10 cellular contexts compared by ENCODE assay signal in the genomic region with DNA sequence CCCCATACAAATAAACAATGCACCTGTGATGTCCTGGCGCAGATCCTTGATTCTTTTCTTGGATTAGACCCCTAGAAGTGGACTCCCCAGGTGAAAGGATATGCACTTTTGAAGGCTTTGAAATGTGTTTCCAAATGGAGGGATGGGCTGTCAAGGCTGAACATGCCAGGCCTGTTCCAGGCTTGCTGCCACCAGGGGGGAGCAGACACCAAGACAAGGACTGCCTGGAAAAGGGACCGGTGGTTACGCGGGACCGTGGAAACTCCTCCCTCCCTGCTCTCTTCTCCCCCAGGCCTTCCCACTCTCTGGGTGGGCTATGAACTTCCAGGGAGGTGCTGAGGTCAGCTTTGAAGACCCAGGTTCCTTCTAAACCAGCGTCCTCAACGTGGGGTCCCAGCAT. TPM values are rescaled to one million over a fixed set of nuclear protein-coding genes. Genes with fewer than 3 reads are reported as not detected.
A peak's percentile ranks its signal among the peaks of the same experiment; 100 is the strongest.
DNase-seq lines count a peak whose midpoint lies in the region; ATAC-seq and TF ChIP-seq lines count a peak whose summit lies in the region.
"Had no signal": no experiment of that assay in that cellular context is flagged by ENCODE, and none has a peak within 500 bp of the region (broad histone marks: within the 10 kb centered on the region; RNA-seq: fewer than 3 reads in every experiment).

No MANE protein-coding gene starts in this region.

- H3K4me1 ChIP-seq in iPS DF 6.9 (ENCODE audit: control insufficient read depth, insufficient read depth, low read length): peaks cover 2% of the 10 kb centered on the region; the same call in 1 of the 2 replicates

- CTCF ChIA-PET in AG04450 (lab: Charles Lee): interaction anchor here (0.8 to 1.2 kb wide), 3 partner anchors 263 to 298 kb away, joined by 3 to 4 read pairs (median 3); no protein-coding TSS in a partner anchor

- DNase-seq in AG04450 (ENCODE audit: low read depth, low spot score) (no peak), SW480 (ENCODE audit: low spot score) (peak; percentile 6), iPS DF 6.9 (ENCODE audit: low read depth, low spot score) (peak; percentile 25), occipital lobe (lab: John Stamatoyannopoulos, UW) (no peak)
- no peak for DNase-seq in activated T-cell treated with anti-CD3 and anti-CD28 coated beads, Interleukin-2, amount 50 U/mL, for 48 hours
- DNase-seq in stimulated activated CD4-positive, alpha-beta T cell treated with anti-CD3 and anti-CD28 coated beads, Interleukin-4, amount 100 ng/mL, for 4 hours: no peak
- DNase-seq: activated T-cell treated with anti-CD3 and anti-CD28 coated beads, Interleukin-2, amount 50 U/mL, for 4 hours; stimulated activated naive CD8-positive, alpha-beta T cell treated with anti-CD3 and anti-CD28 coated beads, Interleukin-15, Interleukin-2, amounts not matched to agents 100 U/mL and 50 U/mL, for 24 hours had no signal

- H3K4me3 ChIP-seq in AG04450 (ENCODE audit: low read depth, low read length) (no peak overlapping the region), iPS DF 6.9 (ENCODE audit: low read length) (no peak overlapping the region)

- no peak overlapping the region for H3K27ac ChIP-seq in AG04450 (ENCODE audit: low read depth, low read length)
- H3K27ac ChIP-seq in iPS DF 6.9 (ENCODE audit: low read length): no peak overlapping the region

- ATAC-seq in HG03280 (IDR thresholded peaks at IDR 0.05; ENCODE audit: unreplicated experiment): no peak
- ATAC-seq: activated T-cell treated with anti-CD3 and anti-CD28 coated beads, Interleukin-2, amount 50 U/mL, for 4 hours; stimulated activated naive CD8-positive, alpha-beta T cell treated with anti-CD3 and anti-CD28 coated beads, Interleukin-15, Interleukin-2, amounts not matched to agents 100 U/mL and 50 U/mL, for 24 hours had no signal

- TF ChIP-seq CTCF in AG04450 (IDR thresholded peaks at IDR 0.05; ENCODE audit: low read depth, low read length): peak; percentile 64
- peak; percentile 31; the same call in 2 of the 3 replicates for TF ChIP-seq CTCF in GM12872 (IDR thresholded peaks at IDR 0.05; ENCODE audit: insufficient read depth, low read depth, low read length)

- WGBS in iPS DF 6.9 (ENCODE audit: insufficient coverage, insufficient read length): no CpG with 5 or more reads among the region's 7 CpGs

- no peaks in the 10 kb centered on the region for H3K36me3 ChIP-seq in iPS DF 6.9 (ENCODE audit: control insufficient read depth, insufficient read depth, low read length)

- peaks cover 38% of the 10 kb centered on the region for H3K27me3 ChIP-seq in AG04450 (ENCODE audit: control insufficient read depth, insufficient read depth, low read length)
- no peaks in the 10 kb centered on the region for H3K27me3 ChIP-seq in iPS DF 6.9 (ENCODE audit: control insufficient read depth, insufficient read depth, low read length)

- POLR2A ChIA-PET in AG04450 (lab: Yijun Ruan, JAX): no interaction called here

- H3K9me3 ChIP-seq in AG04450 (ENCODE audit: control insufficient read depth, insufficient read depth, low read length) (no peaks in the 10 kb centered on the region), iPS DF 6.9 (ENCODE audit: control insufficient read depth, insufficient read depth, low read length) (no peaks in the 10 kb centered on the region)

RNA-seq across cellular contexts. Expression of gene C1QB, which starts 12.7 kb away (rescaled TPM):
- not detected in 2 replicates for polyA plus RNA-seq in AG04450 (2011; rRNA removed)
- not detected in 2 replicates for polyA minus RNA-seq in AG04450 (2011; rRNA and poly(A)+ RNA removed)
- 4.8 TPM for total RNA-seq in occipital lobe

RNA-seq across cellular contexts. Expression of gene C1QC, which starts 22.3 kb away (rescaled TPM):
- polyA plus RNA-seq in AG04450 (2011; rRNA removed): not detected in 2 replicates
- not detected in 2 replicates for polyA minus RNA-seq in AG04450 (2011; rRNA and poly(A)+ RNA removed)
- 7.5 TPM for total RNA-seq in occipital lobe

RNA-seq across cellular contexts. Expression of gene C1QA, which starts 29.3 kb away (rescaled TPM):
- not detected in 2 replicates for polyA plus RNA-seq in AG04450 (2011; rRNA removed)
- not detected in 2 replicates for polyA minus RNA-seq in AG04450 (2011; rRNA and poly(A)+ RNA removed)
- total RNA-seq in occipital lobe: 10.9 TPM

RNA-seq across cellular contexts. Expression of gene EPHB2, which starts 44.9 kb away (rescaled TPM):
- 30.9 and 41.7 TPM in 2 replicates for polyA plus RNA-seq in AG04450 (2011; rRNA removed)
- polyA minus RNA-seq in AG04450 (2011; rRNA and poly(A)+ RNA removed): 90.5 and 127 TPM in 2 replicates
- 34.9 TPM for total RNA-seq in occipital lobe

Comparison
In these comparisons a context has a peak if more than half of its experiments do, and no peak if none do; other contexts are left out.
1. DNase-seq: peak in SW480 (single experiment) and iPS DF 6.9 (single experiment); none in AG04450 (single experiment), activated T-cell treated with anti-CD3 and anti-CD28 coated beads, Interleukin-2, amount 50 U/mL, for 48 hours (0 of 2), stimulated activated CD4-positive, alpha-beta T cell treated with anti-CD3 and anti-CD28 coated beads, Interleukin-4, amount 100 ng/mL, for 4 hours (0 of 2) and occipital lobe (single experiment).